In genomic region chr13:34942732-34943674, GRCh38 we compare ENCODE assay signal across 8 cellular contexts. TPM values are rescaled to one million over a fixed set of nuclear protein-coding genes. Genes with fewer than 3 reads are reported as not detected.
DNase-seq lines count a peak whose midpoint lies in the region; ATAC-seq and TF ChIP-seq lines count a peak whose summit lies in the region.

No MANE protein-coding gene starts in this region.

- H3K9me3 ChIP-seq in CD4-positive, CD25-positive, alpha-beta regulatory T cell (ENCODE audit: control insufficient read depth in 2 of 2, low read length in 2 of 2): no peaks in the 10 kb centered on the region
- H3K9me3 ChIP-seq in IMR-90 (ENCODE audit: control insufficient read depth, insufficient read depth, low read length): no peaks in the 10 kb centered on the region
- H3K9me3 ChIP-seq in fibroblast of lung (ENCODE audit: control insufficient read depth, insufficient read depth, low read depth, low read length): no peaks in the 10 kb centered on the region

- no peaks in the 10 kb centered on the region for H3K9me3 Mint-ChIP-seq in CD4-positive, CD25-positive, alpha-beta regulatory T cell
- no peaks in the 10 kb centered on the region for H3K9me3 Mint-ChIP-seq in activated B cell treated with CpG ODN at 0.5 μM for 24 hours
- H3K9me3 Mint-ChIP-seq in naive thymus-derived CD8-positive, alpha-beta T cell: peaks cover 0 to 2% (median 0%) of the 10 kb centered on the region in 9 donors

- intact Hi-C loops in IMR-90 (cut with micrococcal nuclease): loop anchor here (10.0 kb wide), 1 partner anchor 1008 kb away; no protein-coding TSS in a partner anchor
- intact Hi-C loops in activated B cell treated with CpG ODN at 0.5 μM for 24 hours (cut with micrococcal nuclease): loop anchor here (5.0 kb wide), 3 partner anchors 219 to 1401 kb away; partner anchors contain the start of gene RFC3

- H3K14ac ChIP-seq in IMR-90 (replicated peaks; ENCODE audit: low read depth, low read length): 0 out of 2 replicates have a peak overlapping the region, but pooled peaks have one; percentile 53

- H4K8ac ChIP-seq in IMR-90 (ENCODE audit: low read depth in 2 of 2, low read length in 2 of 2): no peak overlapping the region

- H3K4me1 ChIP-seq in CD4-positive, CD25-positive, alpha-beta regulatory T cell (ENCODE audit: control insufficient read depth, insufficient read depth, low read length, poor library complexity, severe bottlenecking): peaks cover 10% of the 10 kb centered on the region
- H3K4me1 ChIP-seq in IMR-90 (ENCODE audit: control insufficient read depth, insufficient read depth, low read length) (peaks cover 4% of the 10 kb centered on the region; the same call in 1 of the 2 replicates), fibroblast of lung (ENCODE audit: control insufficient read depth, extremely low read depth, insufficient read depth, low read length) (peaks cover 5% of the 10 kb centered on the region)

- peaks cover 26% of the 10 kb centered on the region for H3K27me3 Mint-ChIP-seq in CD4-positive, CD25-positive, alpha-beta regulatory T cell
- peaks cover 14% of the 10 kb centered on the region for H3K27me3 Mint-ChIP-seq in activated B cell treated with CpG ODN at 0.5 μM for 24 hours
- peaks cover 5 to 31% (median 22%) of the 10 kb centered on the region in 5 donors for H3K27me3 Mint-ChIP-seq in naive thymus-derived CD8-positive, alpha-beta T cell

- dilution Hi-C loops in IMR-90 (cut with HindIII; ENCODE audit: low sequenced_read_pairs, unreplicated experiment): no loop called here

- H3K4me1 Mint-ChIP-seq in CD4-positive, CD25-positive, alpha-beta regulatory T cell: peaks cover 9 to 26% (median 10%) of the 10 kb centered on the region in 4 donors
- H3K4me1 Mint-ChIP-seq in activated B cell treated with CpG ODN at 0.5 μM for 24 hours: peaks cover 27% of the 10 kb centered on the region
- H3K4me1 Mint-ChIP-seq in naive thymus-derived CD8-positive, alpha-beta T cell: peaks cover 16 to 30% (median 24%) of the 10 kb centered on the region in 4 donors

- no peak for TF ChIP-seq POLR2A in IMR-90 (IDR thresholded peaks at IDR 0.05; ENCODE audit: low read depth, low read length)

- no peak overlapping the region for H3K9ac ChIP-seq in IMR-90 (ENCODE audit: low read depth, low read length)
- H3K9ac ChIP-seq in fibroblast of lung (ENCODE audit: insufficient read depth, low read length): peak overlapping the region; percentile 63

- DNase-seq in CD4-positive, CD25-positive, alpha-beta regulatory T cell: peak in 1 of 3 donors; percentile 2
- DNase-seq in IMR-90: no peak
- peak; percentile 21 for DNase-seq in activated B cell treated with CpG ODN at 0.5 μM for 24 hours
- DNase-seq in fibroblast of lung (ENCODE audit: low read depth in 2 of 2): no peak
- DNase-seq in naive thymus-derived CD8-positive, alpha-beta T cell: peak in 5 of 10 donors; percentile 14 to 53 (median 22)
- DNase-seq in NOMO-1 treated with dmso at 0.1 percent for 144 hours (lab: John Stamatoyannopoulos, UW; ENCODE audit: unreplicated experiment): no peak
- DNase-seq in GM19240 (ENCODE audit: insufficient read length, low spot score): no peak

- no peak overlapping the region for H3K4ac ChIP-seq in IMR-90 (ENCODE audit: low read depth, low read length)

- no peak overlapping the region for H2BK5ac ChIP-seq in IMR-90 (ENCODE audit: low read depth, low read length, poor library complexity, severe bottlenecking)

- in situ Hi-C loops in IMR-90 (cut with MboI; ENCODE audit: low sequenced_read_pairs): no loop called here

- peak overlapping the region; percentile 100 for H2AFZ ChIP-seq in IMR-90 (replicated peaks; ENCODE audit: low read length, poor library complexity)
- H2AFZ ChIP-seq in fibroblast of lung (ENCODE audit: low read length): peak overlapping the region; percentile 32

- H3K27me3 ChIP-seq in CD4-positive, CD25-positive, alpha-beta regulatory T cell (ENCODE audit: control insufficient read depth, insufficient read depth, low read length): peaks cover 31% of the 10 kb centered on the region
- H3K27me3 ChIP-seq in IMR-90 (ENCODE audit: control insufficient read depth, insufficient read depth, low read length): peaks cover 14% of the 10 kb centered on the region
- no peaks in the 10 kb centered on the region for H3K27me3 ChIP-seq in fibroblast of lung (ENCODE audit: control insufficient read depth, insufficient read depth, low read length)

- 0 out of 4 replicates have a peak, but pooled peaks cover 0 to 2% of the 10 kb centered on the region in 2 experiments for H3K79me1 ChIP-seq in IMR-90 (ENCODE audit: low read depth in 1 of 2, low read length in 2 of 2)

- no peaks in the 10 kb centered on the region for H4K20me1 ChIP-seq in IMR-90 (ENCODE audit: insufficient read depth, low read length)
- H4K20me1 ChIP-seq in fibroblast of lung (ENCODE audit: control insufficient read depth, extremely low read depth, insufficient read depth, low read length): no peaks in the 10 kb centered on the region

- H2BK20ac ChIP-seq in IMR-90 (ENCODE audit: low read depth, low read length): no peak overlapping the region

- H3K36me3 Mint-ChIP-seq in CD4-positive, CD25-positive, alpha-beta regulatory T cell: no peaks in the 10 kb centered on the region
- H3K36me3 Mint-ChIP-seq in activated B cell treated with CpG ODN at 0.5 μM for 24 hours (ENCODE audit: low read depth): peaks cover 8% of the 10 kb centered on the region
- H3K36me3 Mint-ChIP-seq in naive thymus-derived CD8-positive, alpha-beta T cell: no peaks in the 10 kb centered on the region

- H3K18ac ChIP-seq in IMR-90 (ENCODE audit: low read depth, low read length): no peak overlapping the region

- H4K5ac ChIP-seq in IMR-90 (ENCODE audit: low read depth, low read length): no peak overlapping the region

- CTCF ChIA-PET in IMR-90 (lab: Yijun Ruan, JAX) (no interaction called here), activated B cell treated with CpG ODN at 0.5 μM for 24 hours (lab: Charles Lee) (no interaction called here)

- ATAC-seq in CD4-positive, CD25-positive, alpha-beta regulatory T cell (ENCODE audit: low read depth in 2 of 2): peak in 1 of 2 donors; percentile 20
- peak; percentile 6 for ATAC-seq in GM19395 (IDR thresholded peaks at IDR 0.05; ENCODE audit: unreplicated experiment)
- no peak; the same call in 1 of the 2 replicates for ATAC-seq in IMR-90 (ENCODE audit: low read depth)
- no peak for ATAC-seq in activated B cell treated with CpG ODN at 0.5 μM for 24 hours (ENCODE audit: low read depth)
- ATAC-seq in naive thymus-derived CD8-positive, alpha-beta T cell: peak; percentile 11 to 20

- H3K27ac Mint-ChIP-seq in CD4-positive, CD25-positive, alpha-beta regulatory T cell: peak overlapping the region in 1 of 3 donors; percentile 80
- peak overlapping the region; percentile 30 for H3K27ac Mint-ChIP-seq in activated B cell treated with CpG ODN at 0.5 μM for 24 hours
- H3K27ac Mint-ChIP-seq in naive thymus-derived CD8-positive, alpha-beta T cell: peak overlapping the region in 9 of 10 donors; percentile 20 to 92 (median 71)

- no peak overlapping the region for H2BK120ac ChIP-seq in IMR-90 (ENCODE audit: low read depth, low read length)

- H4K91ac ChIP-seq in IMR-90 (ENCODE audit: insufficient read depth, low read depth, low read length): no peak overlapping the region

- peak overlapping the region; percentile 45 for H2AK9ac ChIP-seq in IMR-90 (replicated peaks; ENCODE audit: low read depth, low read length, poor library complexity)

- H3K36me3 ChIP-seq in CD4-positive, CD25-positive, alpha-beta regulatory T cell (ENCODE audit: control insufficient read depth, insufficient read depth, low read length): no peaks in the 10 kb centered on the region
- H3K36me3 ChIP-seq in IMR-90 (ENCODE audit: control insufficient read depth, insufficient read depth, low read length): no peaks in the 10 kb centered on the region
- no peaks in the 10 kb centered on the region for H3K36me3 ChIP-seq in fibroblast of lung (ENCODE audit: control insufficient read depth, insufficient read depth, low read length)

- H3K4me3 Mint-ChIP-seq in CD4-positive, CD25-positive, alpha-beta regulatory T cell: peak overlapping the region; percentile 84 to 93 (median 89)
- H3K4me3 Mint-ChIP-seq in activated B cell treated with CpG ODN at 0.5 μM for 24 hours: peak overlapping the region; percentile 90
- H3K4me3 Mint-ChIP-seq in naive thymus-derived CD8-positive, alpha-beta T cell: peak overlapping the region; percentile 84 to 98 (median 88)

- no peaks in the 10 kb centered on the region for H3K79me2 ChIP-seq in fibroblast of lung (ENCODE audit: control insufficient read depth, insufficient read depth, low read length)

- no peak overlapping the region for H2BK15ac ChIP-seq in IMR-90 (ENCODE audit: low read depth, low read length)

- H3K9me1 ChIP-seq in IMR-90 (ENCODE audit: insufficient read depth, low read length): no peaks in the 10 kb centered on the region; the same call in 1 of the 2 replicates

- peak overlapping the region; percentile 71 for H3K4me2 ChIP-seq in IMR-90 (ENCODE audit: low read depth, low read length)
- H3K4me2 ChIP-seq in fibroblast of lung (ENCODE audit: extremely low read depth, insufficient read depth, low read length): peak overlapping the region; percentile 53

- WGBS in IMR-90 (ENCODE audit: extremely low coverage in 2 of 2, insufficient read length in 1 of 2), 2 experiments: 0% methylated on average over 8 of the region's 67 CpGs; no CpG with 5 or more reads in 1 of the 2 experiments

- TF ChIP-seq RAD21 in IMR-90 (IDR thresholded peaks at IDR 0.05; ENCODE audit: low read length): no peak

- peak overlapping the region; percentile 73; the same call in 1 of the 2 replicates for H3K23ac ChIP-seq in IMR-90 (ENCODE audit: low read depth, low read length)

- H3K56ac ChIP-seq in IMR-90 (ENCODE audit: extremely low read depth, insufficient read depth, low read length): no peak overlapping the region

- no peak for TF ChIP-seq CTCF in IMR-90 (conservative IDR thresholded peaks at IDR 0.05; ENCODE audit: low read depth, low read length)
- TF ChIP-seq CTCF in activated B cell treated with CpG ODN at 0.5 μM for 24 hours (IDR thresholded peaks at IDR 0.05): no peak
- TF ChIP-seq CTCF in fibroblast of lung (conservative IDR thresholded peaks at IDR 0.05 in 1 of 2, IDR thresholded peaks at IDR 0.05 in 1 of 2; ENCODE audit: low read depth in 1 of 2, low read length in 2 of 2): no peak

- BruUV-seq in IMR-90 (replicated peaks; lab: Mats Ljungman, UMichigan): no TSS peak

- no peak overlapping the region for H3K27ac ChIP-seq in CD4-positive, CD25-positive, alpha-beta regulatory T cell (ENCODE audit: insufficient read depth, low read length, poor library complexity, severe bottlenecking)
- H3K27ac ChIP-seq in IMR-90 (ENCODE audit: insufficient read depth, low read length) (no peak overlapping the region), fibroblast of lung (ENCODE audit: insufficient read depth, low read length) (no peak overlapping the region)

- peak overlapping the region; percentile 26 for H3K4me3 ChIP-seq in CD4-positive, CD25-positive, alpha-beta regulatory T cell (ENCODE audit: low read depth, low read length)
- H3K4me3 ChIP-seq in IMR-90 (ENCODE audit: insufficient read depth, low read depth, low read length): peak overlapping the region; percentile 98
- H3K4me3 ChIP-seq in fibroblast of lung (replicated peaks in 1 of 4; ENCODE audit: control extremely low read depth in 1 of 4, insufficient read depth in 1 of 4, low read depth in 3 of 4, low read length in 4 of 4): peak overlapping the region; percentile 67 to 85 (median 70)

- POLR2A ChIA-PET in IMR-90 (lab: Charles Lee; ENCODE audit: unreplicated experiment) (no interaction called here), activated B cell treated with CpG ODN at 0.5 μM for 24 hours (lab: Charles Lee) (interaction anchor here (1.6 kb wide), 1 partner anchor 10 kb away, joined by 3 read pairs; no protein-coding TSS in a partner anchor)
- POLR2A ChIA-PET in naive thymus-derived CD8-positive, alpha-beta T cell (lab: Charles Lee): interaction anchor here (1.4 kb wide), 1 partner anchor 1125 kb away, joined by 5 read pairs; the partner anchor contains the start of gene RFC3

- H2AK5ac ChIP-seq in IMR-90 (ENCODE audit: low read depth, low read length): no peak overlapping the region

RNA-seq across cellular contexts. Expression of gene NBEA, which starts 0.9 kb away (rescaled TPM):
- total RNA-seq in CD4-positive, CD25-positive, alpha-beta regulatory T cell: 1.1 TPM
- under 1 TPM; 0.02 to 0.70 (median 0.25) TPM for polyA plus RNA-seq in CD4-positive, CD25-positive, alpha-beta regulatory T cell
- total RNA-seq in IMR-90 (2012; rRNA removed) (2.2 TPM in 2 replicates), activated B cell treated with CpG ODN at 0.5 μM for 24 hours (2.9 and 3.9 TPM in 2 replicates), fibroblast of lung (5.6 and 7.8 TPM in 2 replicates)
- polyA plus RNA-seq in IMR-90 (2012; rRNA removed) (0.49 and 0.82 TPM in 2 replicates), fibroblast of lung (2.2 and 3.6 TPM in 2 replicates)
- polyA plus RNA-seq in IMR-90 (2012; cell fraction: cytosol; rRNA removed): 0.24 and 0.32 TPM in 2 replicates
- 0.39 and 2.1 TPM in 2 replicates for polyA plus RNA-seq in IMR-90 (2012; cell fraction: nucleus; rRNA removed; ENCODE audit: low replicate concordance)
- polyA plus RNA-seq in fibroblast of lung (2012): 1.1 and 2.1 TPM in 2 replicates
- 4.1 and 8.5 TPM in 2 replicates for polyA minus RNA-seq in fibroblast of lung (ENCODE audit: low replicate concordance)
- 1 to 10 TPM; 7.2 to 8.0 TPM for total RNA-seq in naive thymus-derived CD8-positive, alpha-beta T cell
- polyA plus RNA-seq in naive thymus-derived CD8-positive, alpha-beta T cell: 1 to 10 TPM; 1.1 to 1.7 (median 1.3) TPM

Comparison
In these comparisons a context has a peak if more than half of its experiments do, and no peak if none do; other contexts are left out.
1. ATAC-seq: peak in GM19395 (single experiment) and naive thymus-derived CD8-positive, alpha-beta T cell (2 of 2); none in IMR-90 (single experiment) and activated B cell treated with CpG ODN at 0.5 μM for 24 hours (single experiment).
2. H3K4me3 ChIP-seq: peak in every context shown above with its lines; median percentile 98 in IMR-90; 70 in fibroblast of lung; 26 in CD4-positive, CD25-positive, alpha-beta regulatory T cell.
3. Peak in every context shown above with its lines, with median percentiles within 50 percentile points of each other: H3K4me3 Mint-ChIP-seq.